13 cellular contexts compared by ENCODE assay signal in the genomic region with DNA sequence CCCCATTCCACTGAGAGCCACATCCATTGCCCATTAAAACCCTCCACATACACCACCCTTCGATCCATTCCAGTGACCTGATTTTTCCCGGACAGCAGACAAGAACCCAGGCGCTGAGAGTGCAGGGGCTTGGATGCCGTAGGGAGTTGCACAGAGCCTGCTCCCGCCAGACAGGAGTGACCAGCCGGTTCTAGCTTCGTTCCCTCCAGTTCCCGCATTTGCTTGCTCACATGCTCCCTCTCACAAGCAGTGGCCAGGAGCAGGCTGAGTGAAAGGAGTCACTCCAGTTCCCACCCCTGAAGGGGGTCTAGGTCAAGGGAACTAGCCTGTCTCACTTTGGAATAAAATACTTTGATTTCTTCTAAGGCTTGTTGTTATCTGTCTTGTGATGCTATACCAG.
"Had no signal": no experiment of that assay in that cellular context is flagged by ENCODE, and none has a peak within 500 bp of the region (broad histone marks: within the 10 kb centered on the region; RNA-seq: fewer than 3 reads in every experiment).

No MANE protein-coding gene starts in this region.

- H2AFZ ChIP-seq: neural progenitor cell had no signal

- H3K4me1 ChIP-seq: lower lobe of right lung had no signal

- H3K36me3 ChIP-seq: brain microvascular endothelial cell, lower lobe of right lung, neural progenitor cell, ovary, sigmoid colon had no signal

- DNase-seq: activated CD4-positive, alpha-beta T cell treated with anti-CD3 and anti-CD28 coated beads, Interleukin-2, amount 10 ng/mL, durations not matched to agents 7 days and 5 days; activated CD4-positive, CD25-positive, alpha-beta regulatory T cell; brain microvascular endothelial cell; cerebellar nuclear complex; effector memory CD4-positive, alpha-beta T cell; left colon; lower lobe of right lung; ovary; sigmoid colon; stimulated activated CD4-positive, alpha-beta T cell treated with anti-CD3 and anti-CD28 coated beads, Interleukin-1b, Interleukin-23, amount 100 ng/mL, for 48 hours; T-helper 2 cell had no signal

- H3K27ac Mint-ChIP-seq: activated CD4-positive, alpha-beta T cell treated with anti-CD3 and anti-CD28 coated beads, Interleukin-2, amount 10 ng/mL, durations not matched to agents 7 days and 5 days; neural progenitor cell had no signal

- H3K9ac ChIP-seq: neural progenitor cell had no signal

- H3K4me3 Mint-ChIP-seq: activated CD4-positive, alpha-beta T cell treated with anti-CD3 and anti-CD28 coated beads, Interleukin-2, amount 10 ng/mL, durations not matched to agents 7 days and 5 days; neural progenitor cell had no signal

- H3K27me3 ChIP-seq: brain microvascular endothelial cell, neural progenitor cell, ovary, sigmoid colon had no signal

- H3K9me3 ChIP-seq: lower lobe of right lung, ovary, sigmoid colon had no signal

- H3K27me3 Mint-ChIP-seq: activated CD4-positive, alpha-beta T cell treated with anti-CD3 and anti-CD28 coated beads, Interleukin-2, amount 10 ng/mL, durations not matched to agents 7 days and 5 days had no signal

- H3K36me3 Mint-ChIP-seq: activated naive CD4-positive, alpha-beta T cell treated with anti-CD3 and anti-CD28 coated beads, Interleukin-2, amount 50 U/mL, for 72 hours had no signal

- H3K4me2 ChIP-seq: neural progenitor cell had no signal

- H3K27ac ChIP-seq: lower lobe of right lung, neural progenitor cell, ovary, sigmoid colon had no signal

- H3K9me3 Mint-ChIP-seq: activated CD4-positive, alpha-beta T cell treated with anti-CD3 and anti-CD28 coated beads, Interleukin-2, amount 10 ng/mL, durations not matched to agents 7 days and 5 days had no signal

- ATAC-seq: left colon, lower lobe of right lung had no signal

- H3K4me3 ChIP-seq: lower lobe of right lung, neural progenitor cell, ovary, sigmoid colon had no signal
